In the genomic region with DNA sequence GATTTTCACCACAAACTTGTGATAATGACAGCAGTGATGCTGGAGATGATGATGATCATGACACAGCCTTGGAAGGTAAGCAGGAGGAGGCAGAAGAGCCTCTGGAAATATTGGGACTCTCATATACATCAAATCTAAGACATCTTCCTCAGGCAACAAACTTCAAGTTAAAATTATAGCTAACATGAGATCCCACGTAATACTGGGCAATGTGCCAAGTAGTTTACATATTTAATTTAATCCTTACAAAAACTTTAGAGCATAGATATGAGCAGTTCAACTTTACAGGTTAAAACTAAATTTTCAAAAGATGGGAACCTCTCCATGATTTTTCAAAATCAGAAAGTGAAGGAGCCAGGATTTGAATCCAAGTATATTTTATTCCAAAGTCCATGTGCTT, we compare ENCODE assay signal across 38 cellular contexts. TPM values are rescaled to one million over a fixed set of nuclear protein-coding genes. Genes with fewer than 3 reads are reported as not detected.
"Had no signal": no experiment of that assay in that cellular context is flagged by ENCODE, and none has a peak within 500 bp of the region (broad histone marks: within the 10 kb centered on the region; RNA-seq: fewer than 3 reads in every experiment).

No MANE protein-coding gene starts in this region.

- H3K4me1 ChIP-seq: adrenal gland, ascending aorta, body of pancreas, breast epithelium had no signal

- H3K27ac ChIP-seq: adrenal gland, ascending aorta, body of pancreas, brain microvascular endothelial cell, breast epithelium, cardiac muscle cell had no signal

- H3K36me3 ChIP-seq: adrenal gland, ascending aorta, brain microvascular endothelial cell, breast epithelium, cardiac muscle cell had no signal

- H3K4me3 ChIP-seq: adrenal gland, ascending aorta, body of pancreas, breast epithelium, cardiac muscle cell had no signal

- FAIRE-seq: astrocyte, bronchial epithelial cell had no signal

- H3K27me3 ChIP-seq: adrenal gland, ascending aorta, body of pancreas, brain microvascular endothelial cell, breast epithelium, cardiac muscle cell had no signal

- H3K9me3 ChIP-seq: adrenal gland, ascending aorta, body of pancreas, breast epithelium had no signal

- ATAC-seq: activated naive CD4-positive, alpha-beta T cell treated with anti-CD3 and anti-CD28 coated beads, Interleukin-2, amount 50 U/mL, for 72 hours; activated naive CD8-positive, alpha-beta T cell treated with anti-CD3 and anti-CD28 coated beads, Interleukin-2, amount 50 U/mL, for 24 hours; activated T-cell treated with anti-CD3 and anti-CD28 coated beads, Interleukin-2, amount 50 U/mL, for 4 hours; activated T-cell treated with anti-CD3 and anti-CD28 coated beads, Interleukin-2, amount 50 U/mL, for 72 hours; activated T-helper 17 cell treated with anti-CD3 and anti-CD28 coated beads, Interleukin-2, amount 50 U/mL, for 72 hours; body of pancreas had no signal

- DNase-seq: activated effector memory CD4-positive, alpha-beta T cell treated with anti-CD3 and anti-CD28 coated beads, Interleukin-2, amount 50 U/mL, for 16 hours; activated effector memory CD4-positive, alpha-beta T cell treated with Interleukin-2 at 50 U/mL for 16 hours; activated gamma-delta T cell; activated gamma-delta T cell treated with Interleukin-2 at 50 U/mL for 16 hours; activated naive CD4-positive, alpha-beta T cell; activated naive CD4-positive, alpha-beta T cell treated with anti-CD3 and anti-CD28 coated beads for 36 hours; activated naive CD4-positive, alpha-beta T cell treated with anti-CD3 and anti-CD28 coated beads, Interleukin-2, amount 10 ng/mL, durations not matched to agents 7 days and 5 days; activated naive CD4-positive, alpha-beta T cell treated with anti-CD3 and anti-CD28 coated beads, Interleukin-2, amount 50 U/mL, for 16 hours; activated naive CD4-positive, alpha-beta T cell treated with Interleukin-2 at 50 U/mL for 16 hours; activated naive CD8-positive, alpha-beta T cell treated with anti-CD3 and anti-CD28 coated beads for 36 hours; activated naive CD8-positive, alpha-beta T cell treated with anti-CD3 and anti-CD28 coated beads, Interleukin-2, amount 10 ng/mL, durations not matched to agents 7 days and 5 days; activated naive CD8-positive, alpha-beta T cell treated with anti-CD3 and anti-CD28 coated beads, Interleukin-2, amount 50 U/mL, for 24 hours; activated T-cell treated with anti-CD3 and anti-CD28 coated beads, Interleukin-2, amount 50 U/mL, for 4 hours; activated T-cell treated with anti-CD3 and anti-CD28 coated beads, Interleukin-2, amount 50 U/mL, for 48 hours; activated T-cell treated with anti-CD3 and anti-CD28 coated beads, Interleukin-2, amount 50 U/mL, for 72 hours; adrenal gland; amniotic stem cell; amygdala; anterior cingulate cortex; aorta; body of pancreas; brain microvascular endothelial cell; caudate nucleus; central memory CD4-positive, alpha-beta T cell; cerebellar nuclear complex had no signal

RNA-seq across cellular contexts. Expression of gene OR52B2, which starts 19.0 kb away (rescaled TPM):
- total RNA-seq: activated naive CD4-positive, alpha-beta T cell treated with anti-CD3 and anti-CD28 coated beads for 36 hours; activated naive CD4-positive, alpha-beta T cell treated with anti-CD3 and anti-CD28 coated beads, Interleukin-2, amount 50 U/mL, for 72 hours; activated naive CD8-positive, alpha-beta T cell treated with anti-CD3 and anti-CD28 coated beads for 36 hours; activated naive CD8-positive, alpha-beta T cell treated with anti-CD3 and anti-CD28 coated beads, Interleukin-2, amount 10 ng/mL, durations not matched to agents 7 days and 5 days; activated T-cell treated with anti-CD3 and anti-CD28 coated beads, Interleukin-2, amount 50 U/mL, for 4 hours; activated T-cell treated with anti-CD3 and anti-CD28 coated beads, Interleukin-2, amount 50 U/mL, for 72 hours; activated T-helper 1 cell treated with anti-CD3 and anti-CD28 coated beads, Interleukin-12 subunit alpha, Interleukin-12 subunit beta, Interleukin-2, Interleukin-4 antibody, amounts not matched to agents 30 ng/mL and 10 ng/mL and 1 ng/mL, durations not matched to agents 14 hours and 24 hours and 36 hours; activated T-helper 17 cell treated with anti-CD3 and anti-CD28 coated beads, Interleukin-2, amount 50 U/mL, for 72 hours; activated T-helper 2 cell treated with anti-CD3 and anti-CD28 coated beads, Interferon-gamma antibody, Interleukin-2, Interleukin-4, amounts not matched to agents 10 μg/mL and 5 μg/mL and 100 μg/mL, durations not matched to agents 14 hours and 24 hours and 36 hours; adrenal gland; aorta; ascending aorta; astrocyte; body of pancreas; bronchial epithelial cell; cardiac septum; chondrocyte had no signal
- polyA plus RNA-seq: adipose tissue, adrenal gland, aorta, cardiac muscle cell had no signal

RNA-seq across cellular contexts. Expression of gene OR56B4, which starts 43.6 kb away (rescaled TPM):
- total RNA-seq: activated naive CD4-positive, alpha-beta T cell treated with anti-CD3 and anti-CD28 coated beads for 36 hours; activated naive CD4-positive, alpha-beta T cell treated with anti-CD3 and anti-CD28 coated beads, Interleukin-2, amount 50 U/mL, for 72 hours; activated naive CD8-positive, alpha-beta T cell treated with anti-CD3 and anti-CD28 coated beads for 36 hours; activated naive CD8-positive, alpha-beta T cell treated with anti-CD3 and anti-CD28 coated beads, Interleukin-2, amount 10 ng/mL, durations not matched to agents 7 days and 5 days; activated T-cell treated with anti-CD3 and anti-CD28 coated beads, Interleukin-2, amount 50 U/mL, for 4 hours; activated T-cell treated with anti-CD3 and anti-CD28 coated beads, Interleukin-2, amount 50 U/mL, for 72 hours; activated T-helper 1 cell treated with anti-CD3 and anti-CD28 coated beads, Interleukin-12 subunit alpha, Interleukin-12 subunit beta, Interleukin-2, Interleukin-4 antibody, amounts not matched to agents 30 ng/mL and 10 ng/mL and 1 ng/mL, durations not matched to agents 14 hours and 24 hours and 36 hours; activated T-helper 17 cell treated with anti-CD3 and anti-CD28 coated beads, Interleukin-2, amount 50 U/mL, for 72 hours; activated T-helper 2 cell treated with anti-CD3 and anti-CD28 coated beads, Interferon-gamma antibody, Interleukin-2, Interleukin-4, amounts not matched to agents 10 μg/mL and 5 μg/mL and 100 μg/mL, durations not matched to agents 14 hours and 24 hours and 36 hours; adrenal gland; aorta; ascending aorta; astrocyte; body of pancreas; breast epithelium; bronchial epithelial cell; cardiac muscle cell; cardiac septum; cerebellum; chondrocyte had no signal
- polyA plus RNA-seq: adipose tissue, adrenal gland, aorta had no signal

RNA-seq across cellular contexts. Expression of gene OR52W1, which starts 47.9 kb away (rescaled TPM):
- total RNA-seq: activated naive CD4-positive, alpha-beta T cell treated with anti-CD3 and anti-CD28 coated beads for 36 hours; activated naive CD4-positive, alpha-beta T cell treated with anti-CD3 and anti-CD28 coated beads, Interleukin-2, amount 50 U/mL, for 72 hours; activated naive CD8-positive, alpha-beta T cell treated with anti-CD3 and anti-CD28 coated beads for 36 hours; activated naive CD8-positive, alpha-beta T cell treated with anti-CD3 and anti-CD28 coated beads, Interleukin-2, amount 10 ng/mL, durations not matched to agents 7 days and 5 days; activated T-cell treated with anti-CD3 and anti-CD28 coated beads, Interleukin-2, amount 50 U/mL, for 4 hours; activated T-cell treated with anti-CD3 and anti-CD28 coated beads, Interleukin-2, amount 50 U/mL, for 72 hours; activated T-helper 1 cell treated with anti-CD3 and anti-CD28 coated beads, Interleukin-12 subunit alpha, Interleukin-12 subunit beta, Interleukin-2, Interleukin-4 antibody, amounts not matched to agents 30 ng/mL and 10 ng/mL and 1 ng/mL, durations not matched to agents 14 hours and 24 hours and 36 hours; activated T-helper 17 cell treated with anti-CD3 and anti-CD28 coated beads, Interleukin-2, amount 50 U/mL, for 72 hours; activated T-helper 2 cell treated with anti-CD3 and anti-CD28 coated beads, Interferon-gamma antibody, Interleukin-2, Interleukin-4, amounts not matched to agents 10 μg/mL and 5 μg/mL and 100 μg/mL, durations not matched to agents 14 hours and 24 hours and 36 hours; adrenal gland; aorta; ascending aorta; astrocyte; body of pancreas; breast epithelium; bronchial epithelial cell; cardiac muscle cell; cardiac septum; cerebellum; chondrocyte had no signal
- polyA plus RNA-seq: adipose tissue, adrenal gland, aorta, cardiac muscle cell had no signal

RNA-seq across cellular contexts. Expression of gene C11orf42, which starts 54.2 kb away (rescaled TPM):
- total RNA-seq: activated naive CD4-positive, alpha-beta T cell treated with anti-CD3 and anti-CD28 coated beads for 36 hours; activated naive CD4-positive, alpha-beta T cell treated with anti-CD3 and anti-CD28 coated beads, Interleukin-2, amount 50 U/mL, for 72 hours; activated naive CD8-positive, alpha-beta T cell treated with anti-CD3 and anti-CD28 coated beads for 36 hours; activated naive CD8-positive, alpha-beta T cell treated with anti-CD3 and anti-CD28 coated beads, Interleukin-2, amount 10 ng/mL, durations not matched to agents 7 days and 5 days; activated T-cell treated with anti-CD3 and anti-CD28 coated beads, Interleukin-2, amount 50 U/mL, for 4 hours; activated T-cell treated with anti-CD3 and anti-CD28 coated beads, Interleukin-2, amount 50 U/mL, for 72 hours; activated T-helper 1 cell treated with anti-CD3 and anti-CD28 coated beads, Interleukin-12 subunit alpha, Interleukin-12 subunit beta, Interleukin-2, Interleukin-4 antibody, amounts not matched to agents 30 ng/mL and 10 ng/mL and 1 ng/mL, durations not matched to agents 14 hours and 24 hours and 36 hours; activated T-helper 17 cell treated with anti-CD3 and anti-CD28 coated beads, Interleukin-2, amount 50 U/mL, for 72 hours; activated T-helper 2 cell treated with anti-CD3 and anti-CD28 coated beads, Interferon-gamma antibody, Interleukin-2, Interleukin-4, amounts not matched to agents 10 μg/mL and 5 μg/mL and 100 μg/mL, durations not matched to agents 14 hours and 24 hours and 36 hours; adrenal gland; aorta; ascending aorta; astrocyte; body of pancreas; breast epithelium; bronchial epithelial cell; cardiac muscle cell; cardiac septum; cerebellum; chondrocyte had no signal
- polyA plus RNA-seq: adipose tissue, adrenal gland, aorta had no signal
